Comparison of ENCODE assay signal across 16 cellular contexts in the genomic region with DNA sequence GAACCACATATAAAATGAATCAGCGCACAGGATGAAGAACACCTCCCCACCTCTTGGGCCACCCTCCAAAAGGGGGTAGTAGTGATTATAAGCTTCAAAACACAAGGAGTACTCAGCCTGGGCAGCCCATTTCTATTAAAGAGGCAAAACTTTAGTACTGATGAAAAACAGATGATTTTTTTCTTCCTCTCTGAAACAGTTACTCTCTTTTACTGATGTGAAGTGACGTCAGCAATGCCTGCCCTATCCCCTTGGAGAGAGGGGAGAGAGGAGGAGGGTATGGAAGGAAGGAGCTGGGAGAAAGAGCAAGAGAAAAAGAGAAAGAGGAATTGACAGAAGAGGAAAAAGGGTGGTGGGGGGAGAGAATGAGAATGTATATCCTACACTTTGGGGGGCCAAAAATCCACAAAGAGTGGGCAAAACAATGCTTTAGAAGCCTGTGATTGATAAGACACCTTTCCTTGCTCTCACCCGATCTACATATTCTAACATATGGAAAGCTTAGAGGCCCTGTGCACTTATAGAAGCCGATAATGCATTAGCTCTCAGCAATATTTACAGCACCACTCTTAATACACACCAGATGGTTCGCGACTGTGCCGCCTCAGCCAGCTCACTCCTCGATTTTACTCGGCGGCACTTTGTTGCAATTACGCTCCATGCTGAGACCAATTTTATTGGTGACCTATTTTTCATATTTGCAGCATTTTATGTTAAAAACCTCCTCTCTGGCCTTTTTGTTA. TPM values are rescaled to one million over a fixed set of nuclear protein-coding genes. Genes with fewer than 3 reads are reported as not detected.
DNase-seq lines count a peak whose midpoint lies in the region; ATAC-seq and TF ChIP-seq lines count a peak whose summit lies in the region.
"Had no signal": no experiment of that assay in that cellular context is flagged by ENCODE, and none has a peak within 500 bp of the region (broad histone marks: within the 10 kb centered on the region; RNA-seq: fewer than 3 reads in every experiment).

No MANE protein-coding gene starts in this region.

- H4K5ac ChIP-seq in H9 (ENCODE audit: insufficient read length, low read depth, low read length), result no peak overlapping the region

- peaks cover 11 to 31% of the 10 kb centered on the region in 2 experiments for H3K4me1 Mint-ChIP-seq in H9

- ATAC-seq in left lung (peak; percentile 27), GM19351 (IDR thresholded peaks at IDR 0.05; ENCODE audit: unreplicated experiment) (no peak)
- ATAC-seq: body of pancreas had no signal

- no peak overlapping the region for H4K8ac ChIP-seq in H9 (replicated peaks; ENCODE audit: insufficient read length, low read depth, low read length)

- in situ Hi-C loops in astrocyte of the spinal cord (cut with HindIII; ENCODE audit: low sequenced_read_pairs), result no loop called here

- H3K23ac ChIP-seq in H9 (ENCODE audit: insufficient read length, low read depth, low read length), result no peak overlapping the region

- H3K79me2 ChIP-seq in H9 (ENCODE audit: insufficient read depth, low read length), result no peaks in the 10 kb centered on the region

- no peaks in the 10 kb centered on the region for H4K20me1 ChIP-seq in H9 (ENCODE audit: control insufficient read depth, insufficient read depth, insufficient read length)

- H3K9me3 ChIP-seq in H9 (ENCODE audit: control insufficient read depth, low read depth, low read length) (no peaks in the 10 kb centered on the region), left lung (no peaks in the 10 kb centered on the region)
- H3K9me3 ChIP-seq: body of pancreas, ovary, testis had no signal

- H3K4me1 ChIP-seq in H9 (ENCODE audit: insufficient read depth, low read length) (no peaks in the 10 kb centered on the region), left lung (peaks cover 0 to 11% of the 10 kb centered on the region in 2 donors)
- H3K4me1 ChIP-seq: testis had no signal

- no peak overlapping the region for H2BK15ac ChIP-seq in H9 (ENCODE audit: low read depth, low read length)

- no CpG with 5 or more reads among the region's 11 CpGs for WGBS in H9 (ENCODE audit: extremely low coverage, insufficient read length, low lambda C conversion rate)

- no peaks in the 10 kb centered on the region for H3K36me3 ChIP-seq in left lung
- H3K36me3 ChIP-seq: ovary had no signal

- no peaks in the 10 kb centered on the region for H3K36me3 Mint-ChIP-seq in H9 (ENCODE audit: insufficient read depth in 1 of 3, low read depth in 3 of 3)
- H3K36me3 Mint-ChIP-seq: CD4-positive, CD25-positive, alpha-beta regulatory T cell had no signal

- no peak overlapping the region for H2AK5ac ChIP-seq in H9 (ENCODE audit: insufficient read length, low read length)

- H3K18ac ChIP-seq in H9 (ENCODE audit: insufficient read length, low read depth, low read length), result no peak overlapping the region

- H3T11ph ChIP-seq in H9 (ENCODE audit: low read length), result no peak overlapping the region

- H3K9me3 Mint-ChIP-seq in H9, result peaks cover 2 to 13% of the 10 kb centered on the region in 2 experiments; a peak in 3 of 5 replicates

- no peak overlapping the region for H2BK5ac ChIP-seq in H9 (ENCODE audit: insufficient read length, low read length)

- peak overlapping the region in 1 of 2 experiments; percentile 64; a peak in 2 of 5 replicates for H3K4me3 Mint-ChIP-seq in H9

- peak overlapping the region; percentile 2 for H3K4me2 ChIP-seq in H9 (ENCODE audit: insufficient read depth, insufficient read length, low read length)

- H3K4ac ChIP-seq in H9 (ENCODE audit: low read depth, low read length), result no peak overlapping the region

- no peak overlapping the region for H3K56ac ChIP-seq in H9 (ENCODE audit: insufficient read length, low read depth, low read length)

- peaks cover 5% of the 10 kb centered on the region for H3K23me2 ChIP-seq in H9 (ENCODE audit: insufficient read length, low read depth, low read length, poor library complexity, severe bottlenecking)

- DNase-seq in AG08396 (ENCODE audit: low spot score), result peak; percentile 67
- no peak for DNase-seq in H9
- DNase-seq in astrocyte of the spinal cord (ENCODE audit: low read depth, low spot score), result peak; percentile 88
- no peak for DNase-seq in left lung
- no peak for DNase-seq in NK-92 treated with Interleukin-12 subunit alpha and Interleukin-12 subunit beta, amount 100 ng/mL, for 24 hours (lab: John Stamatoyannopoulos, UW)
- no peak for DNase-seq in RPMI8226
- no peak for DNase-seq in ureter (ENCODE audit: low spot score)
- DNase-seq: body of pancreas; CD4-positive, CD25-positive, alpha-beta regulatory T cell; left cardiac atrium; ovary; stimulated activated CD4-positive, alpha-beta T cell treated with anti-CD3 and anti-CD28 coated beads, Interleukin-4, amount 100 ng/mL, for 24 hours; testis had no signal

- no peak overlapping the region; a peak in 1 of 7 replicates for H3K27ac Mint-ChIP-seq in H9
- H3K27ac Mint-ChIP-seq: CD4-positive, CD25-positive, alpha-beta regulatory T cell had no signal

- H4K91ac ChIP-seq in H9 (ENCODE audit: insufficient read length, low read depth, low read length), result no peak overlapping the region

- no peaks in the 10 kb centered on the region for H3K27me3 Mint-ChIP-seq in H9 (ENCODE audit: low read depth)

- H3K4me3 ChIP-seq in astrocyte of the spinal cord (ENCODE audit: low read depth, low read length), result peak overlapping the region; percentile 29
- no peak overlapping the region for H3K4me3 ChIP-seq in left lung
- H3K4me3 ChIP-seq: body of pancreas, ovary, testis had no signal

- no peak overlapping the region for H2AFZ ChIP-seq in H9 (ENCODE audit: low read length)

- H3K79me1 ChIP-seq in H9 (ENCODE audit: insufficient read depth, low read depth, low read length, poor library complexity, severe bottlenecking), result no peaks in the 10 kb centered on the region

- H2BK20ac ChIP-seq in H9 (ENCODE audit: low read depth, low read length, poor library complexity, severe bottlenecking), result no peak overlapping the region

- intact Hi-C loops in left lung (cut with DNase I), result loop anchor here in 1 of 2 donors (10.0 kb wide), 1 partner anchor 313 kb away; no protein-coding TSS in a partner anchor

- no peak overlapping the region for H3K27ac ChIP-seq in H9 (ENCODE audit: insufficient read length, low read depth, low read length)
- H3K27ac ChIP-seq in left lung, result peak overlapping the region; percentile 35 to 69
- H3K27ac ChIP-seq: body of pancreas, epithelial cell of prostate, ovary, testis had no signal

- no peak overlapping the region for H3K14ac ChIP-seq in H9 (ENCODE audit: insufficient read depth, low read length)

- H3K9ac ChIP-seq in H9 (ENCODE audit: extremely low read depth, insufficient read length, low read length), result no peak overlapping the region

- no peak overlapping the region for H2BK12ac ChIP-seq in H9 (ENCODE audit: insufficient read length, low read depth, low read length)

- no peak for TF ChIP-seq CTCF in H9 (conservative IDR thresholded peaks at IDR 0.05)
- TF ChIP-seq CTCF in astrocyte of the spinal cord (IDR thresholded peaks at IDR 0.05; ENCODE audit: low read depth, low read length), result no peak
- no peak for TF ChIP-seq CTCF in left lung (IDR thresholded peaks at IDR 0.05)

- peaks cover 96% of the 10 kb centered on the region for H3K27me3 ChIP-seq in H9 (ENCODE audit: insufficient read depth, low read length)
- H3K27me3 ChIP-seq in left lung, result peaks cover 84 to 100% of the 10 kb centered on the region in 2 donors
- H3K27me3 ChIP-seq: ovary, testis had no signal

- no peak overlapping the region for H2BK120ac ChIP-seq in H9 (ENCODE audit: low read depth, low read length, poor library complexity, severe bottlenecking)

RNA-seq across cellular contexts. Expression of gene NR2F1, which starts 18.6 kb away (rescaled TPM):
- total RNA-seq in H9 (2021) (not detected in 2 replicates), left lung (10 to 100 TPM; 50.7 to 69.1 TPM), ureter (64.4 TPM)
- total RNA-seq: activated CD8-positive, alpha-beta memory T cell treated with anti-CD3 and anti-CD28 coated beads for 36 hours; CD4-positive, CD25-positive, alpha-beta regulatory T cell had no signal

RNA-seq across cellular contexts. Expression of gene NR2F1-AS1, which starts 20.6 kb away (rescaled TPM):
- total RNA-seq in H9 (2021), result 1.7 and 1.9 TPM in 2 replicates
- total RNA-seq in left lung, result 10 to 100 TPM; 10.5 to 18.3 TPM
- 18.8 TPM for total RNA-seq in ureter
- total RNA-seq: activated CD8-positive, alpha-beta memory T cell treated with anti-CD3 and anti-CD28 coated beads for 36 hours; CD4-positive, CD25-positive, alpha-beta regulatory T cell had no signal

Comparison
In these comparisons a context has a peak if more than half of its experiments do, and no peak if none do; other contexts are left out.
1. DNase-seq: peak in AG08396 (single experiment) and astrocyte of the spinal cord (single experiment); none in H9 (single experiment), left lung (0 of 2), NK-92 treated with Interleukin-12 subunit alpha and Interleukin-12 subunit beta, amount 100 ng/mL, for 24 hours (single experiment), RPMI8226 (single experiment) and ureter (single experiment).
2. RNA of gene NR2F1, which starts 18.6 kb away (total RNA-seq): 50.7 to 69.1 TPM in left lung and 64.4 TPM in ureter (single experiment); not detected in H9; every median in the first group is over 10 times any median in the second.